ENCODE assay signal across 12 cellular contexts in genomic region chr2:117917223-117917917, GRCh38.
A peak's percentile ranks its signal among the peaks of the same experiment; 100 is the strongest.
DNase-seq lines count a peak whose midpoint lies in the region; ATAC-seq, FAIRE-seq and TF ChIP-seq lines count a peak whose summit lies in the region.
"Had no signal": no experiment of that assay in that cellular context is flagged by ENCODE, and none has a peak within 500 bp of the region (broad histone marks: within the 10 kb centered on the region; RNA-seq: fewer than 3 reads in every experiment).

No MANE protein-coding gene starts in this region.

- peaks cover 5% of the 10 kb centered on the region in 2 donors for H3K4me1 ChIP-seq in kidney (ENCODE audit: control insufficient read depth in 1 of 2, insufficient read depth in 1 of 2, low read depth in 1 of 2, low read length in 2 of 2)
- no peaks in the 10 kb centered on the region for H3K4me1 ChIP-seq in lower lobe of right lung
- H3K4me1 ChIP-seq: testis had no signal

- FAIRE-seq in kidney (lab: Jason Lieb, UNC): no peak
- no peak for FAIRE-seq in urothelium cell line (lab: Jason Lieb, UNC)

- intact Hi-C loops in kidney (cut with DNase I): no loop called here
- intact Hi-C loops in lower lobe of right lung (cut with DNase I): no loop called here

- peak overlapping the region; percentile 13 to 73 for H3K27ac ChIP-seq in kidney (ENCODE audit: low read depth in 2 of 2, low read length in 2 of 2)
- H3K27ac ChIP-seq in lower lobe of right lung: no peak overlapping the region
- H3K27ac ChIP-seq: testis had no signal

- peaks cover 3% of the 10 kb centered on the region in 2 donors for H3K9me3 ChIP-seq in kidney (ENCODE audit: control insufficient read depth in 1 of 2, low read length in 2 of 2)
- peaks cover 9% of the 10 kb centered on the region for H3K9me3 ChIP-seq in lower lobe of right lung
- H3K9me3 ChIP-seq: testis had no signal

- DNase-seq in AG08395 (ENCODE audit: low spot score) (peak; percentile 25), HuH-7.5 (ENCODE audit: low spot score) (peak; percentile 16), astrocyte of the spinal cord (ENCODE audit: low read depth, low spot score) (no peak), kidney (no peak), urothelium cell line (ENCODE audit: low spot score) (no peak), lower lobe of right lung (no peak), DMS153 treated with DMSO at 0.1 percent for 48 hours (lab: John Stamatoyannopoulos, UW; ENCODE audit: unreplicated experiment) (no peak)
- no peak for DNase-seq in activated CD8-positive, alpha-beta memory T cell treated with anti-CD3 and anti-CD28 coated beads, Interleukin-2, amount 50 U/mL, for 4 hours
- DNase-seq: activated T-cell treated with anti-CD3 and anti-CD28 coated beads, Interleukin-2, amount 50 U/mL, for 72 hours; hippocampal formation; NCI-H526 treated with DMSO at 0.1 percent for 48 hours; testis had no signal

- H3K27me3 ChIP-seq in lower lobe of right lung (ENCODE audit: low read depth): no peaks in the 10 kb centered on the region
- H3K27me3 ChIP-seq: testis had no signal

- in situ Hi-C loops in astrocyte of the spinal cord (cut with HindIII; ENCODE audit: low sequenced_read_pairs): no loop called here

- peak; percentile 45 for TF ChIP-seq CTCF in astrocyte of the spinal cord (IDR thresholded peaks at IDR 0.05; ENCODE audit: low read depth, low read length)
- TF ChIP-seq CTCF in kidney (IDR thresholded peaks at IDR 0.05; ENCODE audit: borderline replicate concordance, extremely low read depth, insufficient read depth): peak; percentile 45
- TF ChIP-seq CTCF in lower lobe of right lung (IDR thresholded peaks at IDR 0.05): no peak

- no peak overlapping the region for H3K9ac ChIP-seq in kidney (ENCODE audit: low read length in 2 of 2)

- H3K4me3 ChIP-seq in astrocyte of the spinal cord (ENCODE audit: low read depth, low read length) (no peak overlapping the region), kidney (ENCODE audit: low read length in 2 of 2) (no peak overlapping the region), lower lobe of right lung (no peak overlapping the region)
- H3K4me3 ChIP-seq: testis had no signal

- H3K36me3 ChIP-seq in kidney (ENCODE audit: control insufficient read depth in 1 of 2, insufficient read depth in 2 of 2, low read length in 2 of 2) (peaks cover 22 to 39% of the 10 kb centered on the region in 2 donors), lower lobe of right lung (peaks cover 73% of the 10 kb centered on the region)

- ATAC-seq in lower lobe of right lung: no peak
- ATAC-seq: activated T-cell treated with anti-CD3 and anti-CD28 coated beads, Interleukin-2, amount 50 U/mL, for 72 hours had no signal

Comparison
In these comparisons a context has a peak if more than half of its experiments do, and no peak if none do; other contexts are left out.
1. DNase-seq: peak in AG08395 (single experiment) and HuH-7.5 (single experiment); none in astrocyte of the spinal cord (single experiment), kidney (single experiment), urothelium cell line (single experiment), lower lobe of right lung (single experiment), activated CD8-positive, alpha-beta memory T cell treated with anti-CD3 and anti-CD28 coated beads, Interleukin-2, amount 50 U/mL, for 4 hours (single experiment) and DMS153 treated with DMSO at 0.1 percent for 48 hours (single experiment).